Comparison of ENCODE assay signal across 28 cellular contexts in genomic region chr1:81428998-81429397, GRCh38.
A peak's percentile ranks its signal among the peaks of the same experiment; 100 is the strongest.
DNase-seq lines count a peak whose midpoint lies in the region; ATAC-seq, FAIRE-seq and TF ChIP-seq lines count a peak whose summit lies in the region.
"Had no signal": no experiment of that assay in that cellular context is flagged by ENCODE, and none has a peak within 500 bp of the region (broad histone marks: within the 10 kb centered on the region; RNA-seq: fewer than 3 reads in every experiment).

No MANE protein-coding gene starts in this region.

- no peaks in the 10 kb centered on the region for H3K79me2 ChIP-seq in hepatocyte

- no peak for DNase-seq in kidney
- DNase-seq in renal cortical epithelial cell (ENCODE audit: low read depth), result peak; percentile 93
- no peak for DNase-seq in epidermal melanocyte (ENCODE audit: insufficient read length, low spot score)
- no peak for DNase-seq in hepatocyte (ENCODE audit: low spot score)
- no peak for DNase-seq in KG1 (lab: John Stamatoyannopoulos, UW)
- DNase-seq: activated CD4-positive, alpha-beta T cell treated with anti-CD3 and anti-CD28 coated beads for 48 hours; activated effector memory CD4-positive, alpha-beta T cell treated with Interleukin-2 at 50 U/mL for 16 hours; amygdala; DMS79; immature natural killer cell; left ventricle myocardium superior; NCI-H1092; NCI-H187; posterior cingulate gyrus; right lobe of liver; SJCRH30; stimulated activated CD4-positive, alpha-beta T cell treated with anti-CD3 and anti-CD28 coated beads, Interleukin-12 subunit alpha, Interleukin-12 subunit beta, amount 100 ng/mL, for 4 hours; stimulated activated CD4-positive, alpha-beta T cell treated with anti-CD3 and anti-CD28 coated beads, Interleukin-2, amount 100 ng/mL, for 48 hours; stomach; T1000 had no signal

- TF ChIP-seq CTCF in kidney (IDR thresholded peaks at IDR 0.05; ENCODE audit: borderline replicate concordance, extremely low read depth, insufficient read depth) (no peak), hepatocyte (IDR thresholded peaks at IDR 0.05; ENCODE audit: poor library complexity) (no peak)

- H3K9me2 ChIP-seq in hepatocyte (replicated peaks; ENCODE audit: insufficient read depth), result no peaks in the 10 kb centered on the region

- H3K36me3 ChIP-seq in kidney (ENCODE audit: control insufficient read depth in 1 of 2, insufficient read depth in 2 of 2, low read length in 2 of 2) (no peaks in the 10 kb centered on the region), hepatocyte (replicated peaks; ENCODE audit: insufficient read depth, low read depth) (no peaks in the 10 kb centered on the region)
- H3K36me3 ChIP-seq: BLaER1, right lobe of liver, SJCRH30, stomach had no signal

- H3K4me1 ChIP-seq in kidney (ENCODE audit: control insufficient read depth in 1 of 2, insufficient read depth in 1 of 2, low read depth in 1 of 2, low read length in 2 of 2) (peaks cover 3 to 4% of the 10 kb centered on the region in 2 donors), hepatocyte (ENCODE audit: insufficient read depth) (peaks cover 31% of the 10 kb centered on the region)
- H3K4me1 ChIP-seq: right lobe of liver had no signal

- H3K4me3 ChIP-seq in kidney (ENCODE audit: low read length in 2 of 2) (no peak overlapping the region), hepatocyte (no peak overlapping the region)
- H3K4me3 ChIP-seq: BLaER1, right lobe of liver, SJCRH30, stomach had no signal

- H3K9me3 ChIP-seq in kidney (ENCODE audit: control insufficient read depth in 1 of 2, low read length in 2 of 2), result no peaks in the 10 kb centered on the region
- no peaks in the 10 kb centered on the region for H3K9me3 ChIP-seq in hepatocyte (ENCODE audit: low read depth)
- H3K9me3 ChIP-seq: BLaER1, right lobe of liver, SJCRH30, stomach had no signal

- intact Hi-C loops in kidney (cut with DNase I), result no loop called here

- H3K4me2 ChIP-seq in hepatocyte, result no peak overlapping the region
- H3K4me2 ChIP-seq: BLaER1 had no signal

- 68% methylated on average over 1 of the region's 1 CpG for WGBS in hepatocyte (ENCODE audit: low lambda C conversion rate, missing lambda C conversion rate)

- peak overlapping the region in 1 of 2 donors; percentile 30 for H3K27ac ChIP-seq in kidney (ENCODE audit: low read depth in 2 of 2, low read length in 2 of 2)
- no peak overlapping the region for H3K27ac ChIP-seq in hepatocyte
- H3K27ac ChIP-seq: BLaER1, right lobe of liver, SJCRH30 had no signal

- ATAC-seq in GM18870 (IDR thresholded peaks at IDR 0.05; ENCODE audit: unreplicated experiment), result peak; percentile 40
- peak; percentile 57 for ATAC-seq in HG03196 (IDR thresholded peaks at IDR 0.05; ENCODE audit: unreplicated experiment)
- ATAC-seq: activated naive CD4-positive, alpha-beta T cell treated with anti-CD3 and anti-CD28 coated beads, Interleukin-2, amount 50 U/mL, for 72 hours; HCT116; left ventricle myocardium superior had no signal

- FAIRE-seq in kidney (lab: Jason Lieb, UNC), result peak; percentile 92
- FAIRE-seq: G401.6, HTR-8/SVneo, RCC 7860 had no signal

- no peaks in the 10 kb centered on the region for H3K27me3 ChIP-seq in hepatocyte
- H3K27me3 ChIP-seq: BLaER1, right lobe of liver, SJCRH30, stomach had no signal

- H3K9ac ChIP-seq in kidney (ENCODE audit: low read length in 2 of 2), result no peak overlapping the region
- H3K9ac ChIP-seq: BLaER1 had no signal

- H2AFZ ChIP-seq in hepatocyte, result no peak overlapping the region

- no peaks in the 10 kb centered on the region for H4K20me1 ChIP-seq in hepatocyte (ENCODE audit: insufficient read depth, poor library complexity, severe bottlenecking)
- H4K20me1 ChIP-seq: BLaER1 had no signal
